22 cellular contexts compared by ENCODE assay signal in genomic region chr22:34380532-34380931, GRCh38.
"Had no signal": no experiment of that assay in that cellular context is flagged by ENCODE, and none has a peak within 500 bp of the region (broad histone marks: within the 10 kb centered on the region; RNA-seq: fewer than 3 reads in every experiment).

No MANE protein-coding gene starts in this region.

- ATAC-seq: stimulated activated effector memory CD8-positive, alpha-beta T cell treated with anti-CD3 and anti-CD28 coated beads, Interleukin-12 subunit alpha, Interleukin-12 subunit beta, amount 100 ng/mL, for 72 hours; stimulated activated memory B cell treated with anti-CD40 and anti-IgM and Interleukin-4, amounts not matched to agents 10 μg/mL and 1 μg/mL and 100 μg/mL, for 72 hours; stimulated activated naive B cell treated with anti-CD40 and anti-IgM and Interleukin-4, amounts not matched to agents 10 μg/mL and 1 μg/mL and 100 μg/mL, for 72 hours; stimulated activated naive CD8-positive, alpha-beta T cell treated with anti-CD3 and anti-CD28 coated beads, Interleukin-15, amount 100 ng/mL, for 72 hours; stimulated activated naive CD8-positive, alpha-beta T cell treated with anti-CD3 and anti-CD28 coated beads, Interleukin-15, Interleukin-2, amounts not matched to agents 100 U/mL and 50 U/mL, for 24 hours; upper lobe of right lung had no signal

- DNase-seq: stimulated activated CD4-positive, alpha-beta T cell treated with anti-CD3 and anti-CD28 coated beads, Interleukin-2, amount 100 ng/mL, for 48 hours; stimulated activated CD4-positive, alpha-beta T cell treated with anti-CD3 and anti-CD28 coated beads, Interleukin-4, amount 100 ng/mL, for 1 hour; stimulated activated CD4-positive, alpha-beta T cell treated with anti-CD3 and anti-CD28 coated beads, Interleukin-4, amount 100 ng/mL, for 24 hours; stimulated activated CD4-positive, alpha-beta T cell treated with anti-CD3 and anti-CD28 coated beads, Interleukin-4, amount 100 ng/mL, for 4 hours; stimulated activated CD8-positive, alpha-beta memory T cell treated with anti-CD3 and anti-CD28 coated beads, Interleukin-4, amount 100 ng/mL, for 48 hours; stimulated activated naive B cell treated with anti-CD40 and anti-IgM and Interleukin-4, amounts not matched to agents 10 μg/mL and 1 μg/mL and 100 μg/mL, for 72 hours; stimulated activated naive CD4-positive, alpha-beta T cell; stimulated activated naive CD4-positive, alpha-beta T cell treated with Interleukin-2 at 50 U/mL for 16 hours; stimulated activated naive CD8-positive, alpha-beta T cell treated with anti-CD3 and anti-CD28 coated beads, Interleukin-15, amount 100 ng/mL, for 72 hours; stimulated activated naive CD8-positive, alpha-beta T cell treated with anti-CD3 and anti-CD28 coated beads, Interleukin-15, Interleukin-2, amounts not matched to agents 100 U/mL and 50 U/mL, for 24 hours; stomach; substantia nigra; testis; thyroid gland; tibial artery; transverse colon; trophoblast cell; upper lobe of left lung; upper lobe of right lung; uterus had no signal
